ENCODE assay signal across 33 cellular contexts in the genomic region with DNA sequence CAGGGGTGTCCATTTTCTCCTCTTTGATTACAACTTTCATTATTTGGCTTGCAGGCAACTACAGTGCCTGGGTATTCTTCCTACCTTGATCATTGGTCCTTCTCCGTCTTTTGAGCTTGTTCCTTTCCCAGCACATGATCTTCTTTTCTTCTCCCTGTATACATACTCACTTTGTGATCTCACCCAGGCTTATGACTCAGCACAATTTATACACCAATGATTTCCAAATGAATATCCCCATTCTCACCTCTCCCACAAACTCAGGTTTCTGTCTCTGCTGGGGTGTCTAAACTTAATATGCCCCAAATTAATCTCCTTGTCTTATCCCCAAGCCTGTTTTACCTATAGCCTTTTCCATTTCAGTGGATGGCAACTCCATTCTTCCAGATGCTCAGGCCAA. TPM values are rescaled to one million over a fixed set of nuclear protein-coding genes. Genes with fewer than 3 reads are reported as not detected.
"Had no signal": no experiment of that assay in that cellular context is flagged by ENCODE, and none has a peak within 500 bp of the region (broad histone marks: within the 10 kb centered on the region; RNA-seq: fewer than 3 reads in every experiment).

No MANE protein-coding gene starts in this region.

- H3K27ac ChIP-seq: coronary artery, dorsolateral prefrontal cortex, heart left ventricle, left lung, lower lobe of right lung, spleen, stomach, thyroid gland, upper lobe of right lung, VCaP had no signal

- H3K4me3 ChIP-seq: coronary artery, dorsolateral prefrontal cortex, heart left ventricle, left lung, lower lobe of right lung, mucosa of descending colon, spleen, stomach, thyroid gland, upper lobe of right lung had no signal

- ATAC-seq: activated T-cell treated with anti-CD3 and anti-CD28 coated beads, Interleukin-2, amount 50 U/mL, for 72 hours; heart left ventricle; left lung; lower lobe of right lung; mucosa of descending colon; natural killer cell treated with Interleukin-12 subunit alpha and Interleukin-12 subunit beta and Interleukin-15 and Interleukin-18, amount 100 ng/mL, for 72 hours; right cardiac atrium; stimulated activated naive B cell treated with anti-CD40 and anti-IgM and Interleukin-4, amounts not matched to agents 10 μg/mL and 1 μg/mL and 100 μg/mL, for 72 hours; upper lobe of right lung had no signal

- DNase-seq: activated CD4-positive, alpha-beta T cell treated with anti-CD3 and anti-CD28 coated beads for 4 hours; activated CD4-positive, alpha-beta T cell treated with anti-CD3 and anti-CD28 coated beads, Interleukin-2, amount 50 U/mL, for 4 hours; activated effector memory CD4-positive, alpha-beta T cell treated with Interleukin-2 at 50 U/mL for 16 hours; activated naive CD4-positive, alpha-beta T cell treated with Interleukin-2 at 50 U/mL for 16 hours; activated T-cell treated with anti-CD3 and anti-CD28 coated beads for 4 hours; activated T-cell treated with anti-CD3 and anti-CD28 coated beads, Interleukin-2, amount 50 U/mL, for 72 hours; anterior cingulate cortex; dorsolateral prefrontal cortex; effector memory CD4-positive, alpha-beta T cell; heart left ventricle; hypothalamus; immature natural killer cell; left lung; lower lobe of right lung; mesendoderm; mucosa of descending colon; right cardiac atrium; spleen; stimulated activated CD4-positive, alpha-beta T cell treated with anti-CD3 and anti-CD28 coated beads, Interleukin-4, amount 100 ng/mL, for 1 hour; stimulated activated naive B cell treated with anti-CD40 and anti-IgM and Interleukin-4, amounts not matched to agents 10 μg/mL and 1 μg/mL and 100 μg/mL, for 72 hours; stomach; T-helper 9 cell; thyroid gland; upper lobe of right lung had no signal

- H3K9me3 ChIP-seq: thyroid gland, upper lobe of right lung had no signal

- H3K36me3 ChIP-seq: heart left ventricle, left lung, lower lobe of right lung, spleen, stomach, thyroid gland, upper lobe of right lung had no signal

- H3K27me3 ChIP-seq: dorsolateral prefrontal cortex, heart left ventricle, left lung, spleen, stomach, thyroid gland, upper lobe of right lung had no signal

- H3K4me1 ChIP-seq: left lung, lower lobe of right lung, stomach, upper lobe of right lung had no signal

- FAIRE-seq: TTC549 had no signal

RNA-seq across cellular contexts. Expression of gene C4orf54, which starts 19.5 kb away (rescaled TPM):
- total RNA-seq: activated T-cell treated with anti-CD3 and anti-CD28 coated beads, Interleukin-2, amount 50 U/mL, for 72 hours; cerebellum; fibroblast of villous mesenchyme; kidney epithelial cell; lower lobe of right lung; natural killer cell treated with Interleukin-12 subunit alpha and Interleukin-12 subunit beta and Interleukin-15 and Interleukin-18, amount 100 ng/mL, for 72 hours; omental fat pad; pulmonary artery endothelial cell; upper lobe of right lung had no signal
- polyA plus RNA-seq: immature natural killer cell had no signal
